Comparison of ENCODE assay signal across 12 cellular contexts in the genomic region with DNA sequence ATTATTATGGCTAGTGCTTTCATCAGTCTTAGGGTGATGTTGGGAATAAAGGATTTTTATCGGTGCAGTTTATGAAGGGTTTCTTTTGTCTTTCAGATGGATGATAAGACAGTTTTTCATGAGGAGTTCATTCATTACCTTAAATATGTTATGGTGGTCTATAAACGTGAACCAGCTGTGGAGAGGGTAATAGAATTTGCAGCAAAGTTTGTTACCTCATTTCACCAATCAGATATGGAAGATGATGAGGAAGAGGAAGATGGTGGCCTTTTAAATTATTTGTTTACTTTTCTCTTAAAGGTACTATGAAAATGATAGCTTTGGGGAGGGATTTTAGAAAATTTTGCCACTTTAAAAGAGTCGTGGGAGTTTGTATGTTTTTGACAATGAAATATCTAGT. TPM values are rescaled to one million over a fixed set of nuclear protein-coding genes. Genes with fewer than 3 reads are reported as not detected.
DNase-seq lines count a peak whose midpoint lies in the region; ATAC-seq and TF ChIP-seq lines count a peak whose summit lies in the region.
"Had no signal": no experiment of that assay in that cellular context is flagged by ENCODE, and none has a peak within 500 bp of the region (broad histone marks: within the 10 kb centered on the region; RNA-seq: fewer than 3 reads in every experiment).

No MANE protein-coding gene starts in this region.

- H3K4me1 Mint-ChIP-seq in stimulated activated naive CD8-positive, alpha-beta T cell treated with anti-CD3 and anti-CD28 coated beads, Interleukin-15, Interleukin-2, amounts not matched to agents 100 ng/mL and 50 ng/mL, for 24 hours (ENCODE audit: low read depth), result peaks cover 44% of the 10 kb centered on the region
- peaks cover 24% of the 10 kb centered on the region for H3K4me1 Mint-ChIP-seq in type B pancreatic cell (ENCODE audit: unreplicated experiment)

- H3K4me3 ChIP-seq in SK-N-MC (peak overlapping the region; percentile 88), fibroblast of lung (replicated peaks in 1 of 4; ENCODE audit: control extremely low read depth in 1 of 4, insufficient read depth in 1 of 4, low read depth in 3 of 4, low read length in 4 of 4) (peak overlapping the region; percentile 85 to 98 (median 85))

- H3K36me3 Mint-ChIP-seq in stimulated activated naive CD8-positive, alpha-beta T cell treated with anti-CD3 and anti-CD28 coated beads, Interleukin-15, Interleukin-2, amounts not matched to agents 100 ng/mL and 50 ng/mL, for 24 hours (ENCODE audit: low read depth), result peaks cover 57% of the 10 kb centered on the region
- peaks cover 21% of the 10 kb centered on the region for H3K36me3 Mint-ChIP-seq in type B pancreatic cell

- peaks cover 29% of the 10 kb centered on the region for H3K36me3 ChIP-seq in SK-N-MC (ENCODE audit: insufficient read depth, low read length)
- no peaks in the 10 kb centered on the region for H3K36me3 ChIP-seq in fibroblast of lung (ENCODE audit: control insufficient read depth, insufficient read depth, low read length)

- TF ChIP-seq CTCF in fibroblast of lung (conservative IDR thresholded peaks at IDR 0.05 in 1 of 2, IDR thresholded peaks at IDR 0.05 in 1 of 2; ENCODE audit: low read depth in 1 of 2, low read length in 2 of 2) (no peak), type B pancreatic cell (conservative IDR thresholded peaks at IDR 0.05) (no peak)

- H3K4me3 Mint-ChIP-seq in stimulated activated naive CD8-positive, alpha-beta T cell treated with anti-CD3 and anti-CD28 coated beads, Interleukin-15, Interleukin-2, amounts not matched to agents 100 ng/mL and 50 ng/mL, for 24 hours, result peak overlapping the region; percentile 98
- H3K4me3 Mint-ChIP-seq in type B pancreatic cell, result peak overlapping the region; percentile 98

- H3K27ac Mint-ChIP-seq in stimulated activated naive CD8-positive, alpha-beta T cell treated with anti-CD3 and anti-CD28 coated beads, Interleukin-15, Interleukin-2, amounts not matched to agents 100 ng/mL and 50 ng/mL, for 24 hours, result peak overlapping the region; percentile 3
- no peak overlapping the region for H3K27ac Mint-ChIP-seq in type B pancreatic cell

- peak overlapping the region; percentile 91 for H3K4me2 ChIP-seq in fibroblast of lung (ENCODE audit: extremely low read depth, insufficient read depth, low read length)

- H3K9ac ChIP-seq in SK-N-MC (ENCODE audit: insufficient read length) (peak overlapping the region; percentile 91), fibroblast of lung (ENCODE audit: insufficient read depth, low read length) (no peak overlapping the region)

- H3K4me1 ChIP-seq in fibroblast of lung (ENCODE audit: control insufficient read depth, extremely low read depth, insufficient read depth, low read length), result peaks cover 3% of the 10 kb centered on the region

- H4K20me1 ChIP-seq in fibroblast of lung (ENCODE audit: control insufficient read depth, extremely low read depth, insufficient read depth, low read length), result no peaks in the 10 kb centered on the region

- H3K9me3 Mint-ChIP-seq in stimulated activated naive CD8-positive, alpha-beta T cell treated with anti-CD3 and anti-CD28 coated beads, Interleukin-15, Interleukin-2, amounts not matched to agents 100 ng/mL and 50 ng/mL, for 24 hours, result no peaks in the 10 kb centered on the region
- no peaks in the 10 kb centered on the region for H3K9me3 Mint-ChIP-seq in type B pancreatic cell
- H3K9me3 Mint-ChIP-seq: stimulated activated naive B cell treated with anti-CD40 and anti-IgM and Interleukin-4, amounts not matched to agents 10 μg/mL and 1 μg/mL and 100 μg/mL, for 72 hours had no signal

- no peaks in the 10 kb centered on the region for H3K27me3 Mint-ChIP-seq in stimulated activated naive CD8-positive, alpha-beta T cell treated with anti-CD3 and anti-CD28 coated beads, Interleukin-15, Interleukin-2, amounts not matched to agents 100 ng/mL and 50 ng/mL, for 24 hours
- H3K27me3 Mint-ChIP-seq in type B pancreatic cell, result no peaks in the 10 kb centered on the region
- H3K27me3 Mint-ChIP-seq: stimulated activated naive B cell treated with anti-CD40 and anti-IgM and Interleukin-4, amounts not matched to agents 10 μg/mL and 1 μg/mL and 100 μg/mL, for 72 hours had no signal

- H3K9me3 ChIP-seq in SK-N-MC (ENCODE audit: low read depth, low read length), result no peaks in the 10 kb centered on the region
- H3K9me3 ChIP-seq in fibroblast of lung (ENCODE audit: control insufficient read depth, insufficient read depth, low read depth, low read length), result no peaks in the 10 kb centered on the region

- no peak for ATAC-seq in stimulated activated naive CD8-positive, alpha-beta T cell treated with anti-CD3 and anti-CD28 coated beads, Interleukin-15, Interleukin-2, amounts not matched to agents 100 U/mL and 50 U/mL, for 24 hours
- no peak for ATAC-seq in GM18867 (IDR thresholded peaks at IDR 0.05; ENCODE audit: unreplicated experiment)
- ATAC-seq: stimulated activated naive B cell treated with anti-CD40 and anti-IgM and Interleukin-4, amounts not matched to agents 10 μg/mL and 1 μg/mL and 100 μg/mL, for 72 hours had no signal

- H2AFZ ChIP-seq in fibroblast of lung (ENCODE audit: low read length), result peak overlapping the region; percentile 95

- no peak for DNase-seq in stimulated activated naive CD8-positive, alpha-beta T cell treated with anti-CD3 and anti-CD28 coated beads, Interleukin-15, Interleukin-2, amounts not matched to agents 100 U/mL and 50 U/mL, for 24 hours
- DNase-seq in SK-N-MC (ENCODE audit: low read depth, low spot score), result no peak
- no peak for DNase-seq in fibroblast of lung (ENCODE audit: low read depth in 2 of 2)
- no peak for DNase-seq in type B pancreatic cell (ENCODE audit: extremely low spot score, unreplicated experiment)
- no peak for DNase-seq in superior temporal gyrus (ENCODE audit: extremely low spot score)
- no peak for DNase-seq in NCI-H1417 treated with DMSO at 0.1 percent for 48 hours (lab: John Stamatoyannopoulos, UW)
- DNase-seq: activated CD4-positive, alpha-beta T cell treated with anti-CD3 and anti-CD28 coated beads for 4 hours; EL; occipital lobe; stimulated activated naive B cell treated with anti-CD40 and anti-IgM and Interleukin-4, amounts not matched to agents 10 μg/mL and 1 μg/mL and 100 μg/mL, for 72 hours had no signal

- peaks cover 92% of the 10 kb centered on the region for H3K79me2 ChIP-seq in fibroblast of lung (ENCODE audit: control insufficient read depth, insufficient read depth, low read length)

- H3K27ac ChIP-seq in SK-N-MC (no peak overlapping the region), fibroblast of lung (ENCODE audit: insufficient read depth, low read length) (peak overlapping the region; percentile 76)

- no peaks in the 10 kb centered on the region for H3K27me3 ChIP-seq in fibroblast of lung (ENCODE audit: control insufficient read depth, insufficient read depth, low read length)

RNA-seq across cellular contexts. Expression of a gene that starts 1.3 kb away (rescaled TPM):
- total RNA-seq in fibroblast of lung (3.9 and 10.1 TPM in 2 replicates), type B pancreatic cell (ENCODE audit: low replicate concordance) (11.8 and 46.0 TPM in 2 replicates)
- polyA plus RNA-seq in fibroblast of lung, result 8.0 and 24.1 TPM in 2 replicates
- polyA plus RNA-seq in fibroblast of lung (2012), result 6.9 and 21.2 TPM in 2 replicates
- polyA minus RNA-seq in fibroblast of lung (ENCODE audit: low replicate concordance), result 2.4 and 5.3 TPM in 2 replicates

RNA-seq across cellular contexts. Expression of a gene that starts 1.6 kb away (rescaled TPM):
- 19.0 and 20.0 TPM in 2 replicates for total RNA-seq in fibroblast of lung
- 19.6 and 25.4 TPM in 2 replicates for polyA plus RNA-seq in fibroblast of lung
- 9.3 and 17.2 TPM in 2 replicates for polyA plus RNA-seq in fibroblast of lung (2012)
- 5.2 and 13.0 TPM in 2 replicates for polyA minus RNA-seq in fibroblast of lung (ENCODE audit: low replicate concordance)
- 58.2 and 63.7 TPM in 2 replicates for total RNA-seq in type B pancreatic cell (ENCODE audit: low replicate concordance)

RNA-seq across cellular contexts. Expression of a gene that starts 30.7 kb away (rescaled TPM):
- total RNA-seq in fibroblast of lung (under 0.01 TPM in 1 of 2 replicates, not detected in the other), type B pancreatic cell (ENCODE audit: low replicate concordance) (0.12 TPM in 2 replicates)
- not detected in 2 replicates for polyA plus RNA-seq in fibroblast of lung
- not detected in 2 replicates for polyA plus RNA-seq in fibroblast of lung (2012)
- not detected in 2 replicates for polyA minus RNA-seq in fibroblast of lung (ENCODE audit: low replicate concordance)
